1 cellular context compared by ENCODE assay signal in genomic region chr12:48157889-48158370, GRCh38.
TF ChIP-seq lines count a peak whose summit lies in the region.

No MANE protein-coding gene starts in this region.

TF ChIP-seq in IMR-90, 13 proteins besides CTCF, POLR2A, EP300 and RAD21:
- TF ChIP-seq MXI1 (IDR thresholded peaks at IDR 0.05; ENCODE audit: borderline replicate concordance, low read depth, low read length): no peak
- TF ChIP-seq SMC3 (IDR thresholded peaks at IDR 0.05; ENCODE audit: low read depth, low read length): no peak
- TF ChIP-seq ELK1 (IDR thresholded peaks at IDR 0.05; ENCODE audit: borderline replicate concordance, low read depth, low read length): no peak
- TF ChIP-seq FOS (IDR thresholded peaks at IDR 0.05; ENCODE audit: low read depth, low read length): no peak
- no peak for TF ChIP-seq RFX5 (IDR thresholded peaks at IDR 0.05; ENCODE audit: low read depth, low read length)
- no peak for TF ChIP-seq RCOR1 (IDR thresholded peaks at IDR 0.05; ENCODE audit: insufficient replicate concordance, low read length)
- TF ChIP-seq CEBPB (IDR thresholded peaks at IDR 0.05; ENCODE audit: low read depth, low read length): no peak
- no peak for TF ChIP-seq CHD1 (IDR thresholded peaks at IDR 0.05; ENCODE audit: low read depth, low read length)
- TF ChIP-seq MAZ (IDR thresholded peaks at IDR 0.05; ENCODE audit: borderline replicate concordance, low read depth, low read length): no peak
- TF ChIP-seq NFE2L2 (IDR thresholded peaks at IDR 0.05; ENCODE audit: low read depth, low read length): no peak
- no peak for TF ChIP-seq BHLHE40 (IDR thresholded peaks at IDR 0.05; ENCODE audit: low read depth, low read length)
- TF ChIP-seq, protein P1, sequence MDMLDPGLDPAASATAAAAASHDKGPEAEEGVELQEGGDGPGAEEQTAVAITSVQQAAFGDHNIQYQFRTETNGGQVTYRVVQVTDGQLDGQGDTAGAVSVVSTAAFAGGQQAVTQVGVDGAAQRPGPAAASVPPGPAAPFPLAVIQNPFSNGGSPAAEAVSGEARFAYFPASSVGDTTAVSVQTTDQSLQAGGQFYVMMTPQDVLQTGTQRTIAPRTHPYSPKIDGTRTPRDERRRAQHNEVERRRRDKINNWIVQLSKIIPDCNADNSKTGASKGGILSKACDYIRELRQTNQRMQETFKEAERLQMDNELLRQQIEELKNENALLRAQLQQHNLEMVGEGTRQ (IDR thresholded peaks at IDR 0.05; ENCODE audit: low read depth, low read length): no peak
- no peak for TF ChIP-seq MAFK (IDR thresholded peaks at IDR 0.05; ENCODE audit: low read depth, low read length)
TF ChIP-seq in IMR-90: peak in this region for 0.
